In the genomic region with DNA sequence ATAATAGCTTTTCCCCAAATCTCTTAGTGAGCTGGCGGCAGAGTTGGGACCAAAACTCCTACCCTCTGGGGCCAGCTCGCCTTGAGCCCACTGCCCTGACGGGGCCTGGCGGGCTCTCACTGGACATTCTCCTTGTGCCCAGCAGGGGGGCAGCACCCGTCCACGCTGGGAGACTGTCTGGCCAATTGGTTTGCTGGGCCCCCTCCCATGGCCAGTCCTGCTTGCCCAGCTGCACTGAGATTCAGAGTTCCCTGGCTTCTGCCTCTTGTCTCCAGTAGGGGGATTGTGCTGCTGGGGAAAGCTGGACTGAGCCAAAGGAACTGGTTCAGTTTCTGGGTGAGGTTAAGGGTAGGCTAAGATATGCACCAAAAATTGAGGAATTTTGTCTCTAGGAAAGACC, we compare ENCODE assay signal across 10 cellular contexts. TPM values are rescaled to one million over a fixed set of nuclear protein-coding genes. Genes with fewer than 3 reads are reported as not detected.
A peak's percentile ranks its signal among the peaks of the same experiment; 100 is the strongest.
DNase-seq lines count a peak whose midpoint lies in the region; ATAC-seq and TF ChIP-seq lines count a peak whose summit lies in the region.
"Had no signal": no experiment of that assay in that cellular context is flagged by ENCODE, and none has a peak within 500 bp of the region (broad histone marks: within the 10 kb centered on the region; RNA-seq: fewer than 3 reads in every experiment).

No MANE protein-coding gene starts in this region.

- no peak overlapping the region for H3K4me3 ChIP-seq in Panc1 (ENCODE audit: low read depth in 2 of 2, low read length in 2 of 2)
- no peak overlapping the region for H3K4me3 ChIP-seq in fibroblast of pulmonary artery (replicated peaks; ENCODE audit: low read depth, low read length)
- no peak overlapping the region for H3K4me3 ChIP-seq in spleen
- H3K4me3 ChIP-seq: BLaER1 treated with 17β-estradiol and CSF1 and Interleukin-3, amounts not matched to agents 10 nM and 100 nM had no signal

- TF ChIP-seq POLR2A in spleen (IDR thresholded peaks at IDR 0.05), result no peak

- H3K36me3 ChIP-seq in Panc1 (ENCODE audit: control insufficient read depth, insufficient read depth, low read length), result no peaks in the 10 kb centered on the region
- H3K36me3 ChIP-seq in spleen, result no peaks in the 10 kb centered on the region
- H3K36me3 ChIP-seq: BLaER1 treated with 17β-estradiol and CSF1 and Interleukin-3, amounts not matched to agents 10 nM and 100 nM had no signal

- POLR2A ChIA-PET in Panc1 (lab: Charles Lee), result no interaction called here
- POLR2A ChIA-PET in activated CD4-positive, alpha-beta T cell treated with anti-CD3 and anti-CD28 coated beads, Interleukin-2, amount 10 ng/mL, durations not matched to agents 7 days and 5 days (lab: Charles Lee), result no interaction called here

- CTCF ChIA-PET in Panc1 (lab: Charles Lee), result interaction anchor here (0.5 to 1.7 kb wide), 2 partner anchors 11 to 29 kb away, joined by 4 read pairs; no protein-coding TSS in a partner anchor
- CTCF ChIA-PET in activated naive CD4-positive, alpha-beta T cell treated with anti-CD3 and anti-CD28 coated beads for 36 hours (lab: Charles Lee), result interaction anchor here (1.0 kb wide), 1 partner anchor 42 kb away, joined by 4 read pairs; no protein-coding TSS in a partner anchor
- CTCF ChIA-PET in activated CD4-positive, alpha-beta T cell treated with anti-CD3 and anti-CD28 coated beads, Interleukin-2, amount 10 ng/mL, durations not matched to agents 7 days and 5 days (lab: Charles Lee), result interaction anchor here (0.6 to 1.7 kb wide), 5 partner anchors 9 to 279 kb away, joined by 3 to 5 read pairs (median 3); no protein-coding TSS in a partner anchor

- H3K4me1 Mint-ChIP-seq in activated naive CD8-positive, alpha-beta T cell treated with anti-CD3 and anti-CD28 coated beads, Interleukin-2, amount 50 U/mL, for 24 hours, result no peaks in the 10 kb centered on the region
- H3K4me1 Mint-ChIP-seq in activated naive CD8-positive, alpha-beta T cell treated with anti-CD3 and anti-CD28 coated beads for 36 hours, result no peaks in the 10 kb centered on the region
- H3K4me1 Mint-ChIP-seq in activated naive CD4-positive, alpha-beta T cell treated with anti-CD3 and anti-CD28 coated beads for 36 hours (ENCODE audit: low read depth), result no peaks in the 10 kb centered on the region
- no peaks in the 10 kb centered on the region for H3K4me1 Mint-ChIP-seq in activated CD4-positive, alpha-beta T cell treated with anti-CD3 and anti-CD28 coated beads, Interleukin-2, amount 10 ng/mL, durations not matched to agents 7 days and 5 days

- TF ChIP-seq CTCF in Panc1 (IDR thresholded peaks at IDR 0.05), result no peak; the same call in 1 of the 2 replicates
- peak; percentile 44 for TF ChIP-seq CTCF in fibroblast of pulmonary artery (IDR thresholded peaks at IDR 0.05; ENCODE audit: low read length, missing control alignments)
- peak in 2 of 11 experiments; percentile 23 to 25 for TF ChIP-seq CTCF in spleen (IDR thresholded peaks at IDR 0.05 in 8 of 11, conservative IDR thresholded peaks at IDR 0.05 in 3 of 11)

- BruUV-seq in Panc1 (replicated peaks; lab: Mats Ljungman, UMichigan), result no TSS peak

- H3K9me3 ChIP-seq in Panc1 (ENCODE audit: control insufficient read depth, insufficient read depth, low read depth, low read length), result no peaks in the 10 kb centered on the region
- no peaks in the 10 kb centered on the region for H3K9me3 ChIP-seq in spleen

- ATAC-seq in activated naive CD8-positive, alpha-beta T cell treated with anti-CD3 and anti-CD28 coated beads, Interleukin-2, amount 50 U/mL, for 24 hours, result peak; percentile 27
- ATAC-seq in Panc1, result peak; percentile 72

- intact Hi-C loops in Panc1 (cut with micrococcal nuclease; ENCODE audit: unreplicated experiment), result no loop called here
- intact Hi-C loops in spleen (cut with DNase I; ENCODE audit: low total_unique reads), result no loop called here
- intact Hi-C loops in activated naive CD4-positive, alpha-beta T cell treated with anti-CD3 and anti-CD28 coated beads for 36 hours (cut with micrococcal nuclease), result no loop called here

- no peak overlapping the region for H3K27ac Mint-ChIP-seq in activated naive CD8-positive, alpha-beta T cell treated with anti-CD3 and anti-CD28 coated beads, Interleukin-2, amount 50 U/mL, for 24 hours
- no peak overlapping the region for H3K27ac Mint-ChIP-seq in activated naive CD8-positive, alpha-beta T cell treated with anti-CD3 and anti-CD28 coated beads for 36 hours
- no peak overlapping the region for H3K27ac Mint-ChIP-seq in activated naive CD4-positive, alpha-beta T cell treated with anti-CD3 and anti-CD28 coated beads for 36 hours
- H3K27ac Mint-ChIP-seq in activated CD4-positive, alpha-beta T cell treated with anti-CD3 and anti-CD28 coated beads, Interleukin-2, amount 10 ng/mL, durations not matched to agents 7 days and 5 days, result no peak overlapping the region

- WGBS in spleen, 5 donors, result 55 to 79% (median 56%) methylated on average over 4 to 6 of the region's 6 CpGs

- H3K27me3 ChIP-seq in Panc1 (ENCODE audit: control insufficient read depth, insufficient read depth, low read length) (peaks cover 46% of the 10 kb centered on the region), spleen (replicated peaks in 1 of 7) (peaks cover 0 to 68% (median 5%) of the 10 kb centered on the region in 7 donors)
- H3K27me3 ChIP-seq: BLaER1 treated with 17β-estradiol and CSF1 and Interleukin-3, amounts not matched to agents 10 nM and 100 nM had no signal

- H3K4me3 Mint-ChIP-seq in activated naive CD8-positive, alpha-beta T cell treated with anti-CD3 and anti-CD28 coated beads, Interleukin-2, amount 50 U/mL, for 24 hours, result no peak overlapping the region
- no peak overlapping the region for H3K4me3 Mint-ChIP-seq in activated naive CD8-positive, alpha-beta T cell treated with anti-CD3 and anti-CD28 coated beads for 36 hours
- no peak overlapping the region for H3K4me3 Mint-ChIP-seq in activated naive CD4-positive, alpha-beta T cell treated with anti-CD3 and anti-CD28 coated beads for 36 hours
- H3K4me3 Mint-ChIP-seq in activated CD4-positive, alpha-beta T cell treated with anti-CD3 and anti-CD28 coated beads, Interleukin-2, amount 10 ng/mL, durations not matched to agents 7 days and 5 days, result no peak overlapping the region

- peaks cover 42% of the 10 kb centered on the region for H3K27me3 Mint-ChIP-seq in activated naive CD8-positive, alpha-beta T cell treated with anti-CD3 and anti-CD28 coated beads, Interleukin-2, amount 50 U/mL, for 24 hours
- peaks cover 50% of the 10 kb centered on the region for H3K27me3 Mint-ChIP-seq in activated naive CD8-positive, alpha-beta T cell treated with anti-CD3 and anti-CD28 coated beads for 36 hours
- H3K27me3 Mint-ChIP-seq in activated naive CD4-positive, alpha-beta T cell treated with anti-CD3 and anti-CD28 coated beads for 36 hours (ENCODE audit: low read depth), result peaks cover 22% of the 10 kb centered on the region
- peaks cover 41% of the 10 kb centered on the region for H3K27me3 Mint-ChIP-seq in activated CD4-positive, alpha-beta T cell treated with anti-CD3 and anti-CD28 coated beads, Interleukin-2, amount 10 ng/mL, durations not matched to agents 7 days and 5 days

- H3K27ac ChIP-seq in Panc1 (ENCODE audit: low read length), result no peak overlapping the region
- H3K27ac ChIP-seq in spleen, result no peak overlapping the region
- H3K27ac ChIP-seq: BLaER1 treated with 17β-estradiol and CSF1 and Interleukin-3, amounts not matched to agents 10 nM and 100 nM had no signal

- H3K4me1 ChIP-seq in Panc1 (ENCODE audit: control insufficient read depth, insufficient read depth, low read length) (no peaks in the 10 kb centered on the region), spleen (no peaks in the 10 kb centered on the region)

- no peak for DNase-seq in activated naive CD8-positive, alpha-beta T cell treated with anti-CD3 and anti-CD28 coated beads, Interleukin-2, amount 50 U/mL, for 24 hours
- DNase-seq in activated naive CD8-positive, alpha-beta T cell treated with anti-CD3 and anti-CD28 coated beads for 36 hours, result no peak
- DNase-seq in Panc1 (ENCODE audit: low read depth, low spot score) (no peak), fibroblast of pulmonary artery (ENCODE audit: low read depth) (no peak), spleen (peak; percentile 73), mesenteric fat pad (ENCODE audit: low spot score) (no peak)
- no peak for DNase-seq in activated naive CD4-positive, alpha-beta T cell treated with anti-CD3 and anti-CD28 coated beads for 36 hours
- DNase-seq in activated CD4-positive, alpha-beta T cell treated with anti-CD3 and anti-CD28 coated beads, Interleukin-2, amount 10 ng/mL, durations not matched to agents 7 days and 5 days, result no peak

- H3K9me3 Mint-ChIP-seq in activated naive CD8-positive, alpha-beta T cell treated with anti-CD3 and anti-CD28 coated beads, Interleukin-2, amount 50 U/mL, for 24 hours, result no peaks in the 10 kb centered on the region
- H3K9me3 Mint-ChIP-seq in activated naive CD8-positive, alpha-beta T cell treated with anti-CD3 and anti-CD28 coated beads for 36 hours, result no peaks in the 10 kb centered on the region
- no peaks in the 10 kb centered on the region for H3K9me3 Mint-ChIP-seq in activated naive CD4-positive, alpha-beta T cell treated with anti-CD3 and anti-CD28 coated beads for 36 hours
- no peaks in the 10 kb centered on the region for H3K9me3 Mint-ChIP-seq in activated CD4-positive, alpha-beta T cell treated with anti-CD3 and anti-CD28 coated beads, Interleukin-2, amount 10 ng/mL, durations not matched to agents 7 days and 5 days

- in situ Hi-C loops in Panc1 (cut with HindIII; ENCODE audit: low pct_unique_long_range_greater_than_20kb, low sequenced_read_pairs), result no loop called here

- no peaks in the 10 kb centered on the region for H3K36me3 Mint-ChIP-seq in activated naive CD8-positive, alpha-beta T cell treated with anti-CD3 and anti-CD28 coated beads, Interleukin-2, amount 50 U/mL, for 24 hours (ENCODE audit: low read depth)
- no peaks in the 10 kb centered on the region for H3K36me3 Mint-ChIP-seq in activated naive CD8-positive, alpha-beta T cell treated with anti-CD3 and anti-CD28 coated beads for 36 hours
- no peaks in the 10 kb centered on the region for H3K36me3 Mint-ChIP-seq in activated naive CD4-positive, alpha-beta T cell treated with anti-CD3 and anti-CD28 coated beads for 36 hours (ENCODE audit: low read depth)
- no peaks in the 10 kb centered on the region for H3K36me3 Mint-ChIP-seq in activated CD4-positive, alpha-beta T cell treated with anti-CD3 and anti-CD28 coated beads, Interleukin-2, amount 10 ng/mL, durations not matched to agents 7 days and 5 days (ENCODE audit: low read depth)
- H3K36me3 Mint-ChIP-seq: brain had no signal

RNA-seq across cellular contexts. Expression of a gene that starts 59.8 kb away (rescaled TPM):
- total RNA-seq in activated naive CD8-positive, alpha-beta T cell treated with anti-CD3 and anti-CD28 coated beads for 36 hours, result not detected
- total RNA-seq in Panc1 (2021; ENCODE audit: unreplicated experiment) (0.13 TPM), spleen (10 to 100 TPM in 5 of 7 donors, 1 to 10 TPM in 2; 6.3 to 27.8 (median 11.8) TPM), mesenteric fat pad (49.2 TPM)
- not detected for polyA plus RNA-seq in Panc1 (2012; ENCODE audit: insufficient read length)
- polyA plus RNA-seq in spleen, result 10 to 100 TPM; 14.2 to 21.6 (median 18.9) TPM
- total RNA-seq in activated naive CD4-positive, alpha-beta T cell treated with anti-CD3 and anti-CD28 coated beads for 36 hours, result not detected
- total RNA-seq in activated CD4-positive, alpha-beta T cell treated with anti-CD3 and anti-CD28 coated beads, Interleukin-2, amount 10 ng/mL, durations not matched to agents 7 days and 5 days, result not detected
